Comparison of ENCODE assay signal across 9 cellular contexts in genomic region chr15:34721802-34722795, GRCh38. TPM values are rescaled to one million over a fixed set of nuclear protein-coding genes. Genes with fewer than 3 reads are reported as not detected.
DNase-seq lines count a peak whose midpoint lies in the region; ATAC-seq and TF ChIP-seq lines count a peak whose summit lies in the region.
"Had no signal": no experiment of that assay in that cellular context is flagged by ENCODE, and none has a peak within 500 bp of the region (broad histone marks: within the 10 kb centered on the region; RNA-seq: fewer than 3 reads in every experiment).

No MANE protein-coding gene starts in this region.

- TF ChIP-seq CTCF in RWPE2 (IDR thresholded peaks at IDR 0.05; ENCODE audit: poor library complexity, severe bottlenecking), result peak; percentile 58
- TF ChIP-seq CTCF in foreskin fibroblast (IDR thresholded peaks at IDR 0.05; ENCODE audit: low read depth, low read length), result peak; percentile 15

- H2AK5ac ChIP-seq in neuronal stem cell (ENCODE audit: low read depth, low read length), result no peak overlapping the region

- H2AFZ ChIP-seq in neuronal stem cell (ENCODE audit: low read length), result peak overlapping the region; percentile 88

- 100% methylated on average over 1 of the region's 34 CpGs; no CpG with 5 or more reads in 1 of the 2 donors for WGBS in neuronal stem cell (ENCODE audit: extremely low coverage in 2 of 2, insufficient read length in 2 of 2, insufficient replicate concordance in 1 of 2), 2 donors

- H3K4me1 ChIP-seq in RWPE2 (ENCODE audit: insufficient read depth, poor library complexity, severe bottlenecking) (peaks cover 6% of the 10 kb centered on the region), neuronal stem cell (ENCODE audit: control insufficient read depth in 2 of 2, insufficient read depth in 1 of 2, low read depth in 1 of 2, low read length in 2 of 2) (peaks cover 2 to 14% of the 10 kb centered on the region in 2 donors)

- no peak overlapping the region for H2BK12ac ChIP-seq in neuronal stem cell (ENCODE audit: low read length)

- no peaks in the 10 kb centered on the region for H3K27me3 ChIP-seq in H7 (ENCODE audit: control insufficient read depth, insufficient read depth, low read length)
- no peaks in the 10 kb centered on the region for H3K27me3 ChIP-seq in RWPE2 (ENCODE audit: insufficient read depth, poor library complexity, severe bottlenecking)
- H3K27me3 ChIP-seq in neuronal stem cell (ENCODE audit: control insufficient read depth in 3 of 3, insufficient read depth in 3 of 3, low read depth in 1 of 3, low read length in 3 of 3), result peaks cover 0 to 58% (median 0%) of the 10 kb centered on the region in 3 experiments

- H3K4me3 ChIP-seq in H7 (ENCODE audit: insufficient read depth, low read depth, low read length) (peak overlapping the region; percentile 19), RWPE2 (ENCODE audit: severe bottlenecking) (no peak overlapping the region), foreskin fibroblast (ENCODE audit: low read depth in 1 of 2, low read length in 2 of 2) (peak overlapping the region; percentile 20 to 29), neuronal stem cell (ENCODE audit: low read length in 2 of 2) (peak overlapping the region in 1 of 2 donors; percentile 37)

- no peaks in the 10 kb centered on the region for H3K9me3 ChIP-seq in RWPE2 (ENCODE audit: severe bottlenecking)
- H3K9me3 ChIP-seq in neuronal stem cell (replicated peaks in 1 of 2; ENCODE audit: control insufficient read depth in 2 of 2, insufficient read depth in 1 of 2, low read depth in 1 of 2, low read length in 2 of 2), result no peaks in the 10 kb centered on the region

- no peak overlapping the region for H4K8ac ChIP-seq in neuronal stem cell (ENCODE audit: low read depth, low read length)

- no peaks in the 10 kb centered on the region for H3K79me1 ChIP-seq in neuronal stem cell (ENCODE audit: low read depth, low read length)

- H3K4me2 ChIP-seq in neuronal stem cell (ENCODE audit: insufficient read depth, low read length, poor library complexity, severe bottlenecking), result peak overlapping the region; percentile 41

- H3K4ac ChIP-seq in neuronal stem cell (ENCODE audit: low read length), result no peak overlapping the region

- no peak overlapping the region for H2BK5ac ChIP-seq in neuronal stem cell (ENCODE audit: low read length)

- no peak overlapping the region for H3K27ac Mint-ChIP-seq in stimulated activated naive CD8-positive, alpha-beta T cell treated with anti-CD3 and anti-CD28 coated beads, Interleukin-15, amount 100 ng/mL, for 72 hours

- DNase-seq in H7 (peak; percentile 83), RWPE2 (ENCODE audit: low spot score) (peak; percentile 73), foreskin fibroblast (peak; percentile 49 to 78), neuronal stem cell (ENCODE audit: low spot score) (peak; percentile 75), OCI-M2 (lab: John Stamatoyannopoulos, UW; ENCODE audit: unreplicated experiment) (no peak), NCI-H2029 treated with DMSO at 0.1 percent for 48 hours (lab: John Stamatoyannopoulos, UW) (no peak)
- DNase-seq in stimulated activated naive CD8-positive, alpha-beta T cell treated with anti-CD3 and anti-CD28 coated beads, Interleukin-15, amount 100 ng/mL, for 72 hours, result no peak

- H3K9me3 Mint-ChIP-seq in stimulated activated naive CD8-positive, alpha-beta T cell treated with anti-CD3 and anti-CD28 coated beads, Interleukin-15, amount 100 ng/mL, for 72 hours, result no peaks in the 10 kb centered on the region

- H3K4me3 Mint-ChIP-seq in stimulated activated naive CD8-positive, alpha-beta T cell treated with anti-CD3 and anti-CD28 coated beads, Interleukin-15, amount 100 ng/mL, for 72 hours, result no peak overlapping the region

- H3K23ac ChIP-seq in neuronal stem cell (ENCODE audit: low read depth, low read length, poor library complexity), result no peak overlapping the region

- H3K14ac ChIP-seq in neuronal stem cell (ENCODE audit: low read length), result no peak overlapping the region

- H3K27ac ChIP-seq in RWPE2 (ENCODE audit: poor library complexity, severe bottlenecking) (peak overlapping the region; percentile 33), neuronal stem cell (replicated peaks; ENCODE audit: low read length) (peak overlapping the region; percentile 86)

- H3K36me3 ChIP-seq in H7 (replicated peaks; ENCODE audit: control insufficient read depth, insufficient read depth, low read length) (no peaks in the 10 kb centered on the region), RWPE2 (ENCODE audit: low read depth) (no peaks in the 10 kb centered on the region), neuronal stem cell (replicated peaks in 1 of 2; ENCODE audit: control insufficient read depth in 2 of 2, insufficient read depth in 2 of 2, low read length in 2 of 2) (no peaks in the 10 kb centered on the region)

- H4K91ac ChIP-seq in neuronal stem cell (ENCODE audit: low read depth, low read length, poor library complexity), result no peak overlapping the region

- ATAC-seq in RWPE2 (ENCODE audit: low read depth), result peak; percentile 93
- ATAC-seq in HG02678 (IDR thresholded peaks at IDR 0.05; ENCODE audit: unreplicated experiment), result no peak
- ATAC-seq in stimulated activated naive CD8-positive, alpha-beta T cell treated with anti-CD3 and anti-CD28 coated beads, Interleukin-15, amount 100 ng/mL, for 72 hours, result no peak

- H2BK15ac ChIP-seq in neuronal stem cell (ENCODE audit: low read length), result no peak overlapping the region

- peaks cover 7% of the 10 kb centered on the region for H3K4me1 Mint-ChIP-seq in stimulated activated naive CD8-positive, alpha-beta T cell treated with anti-CD3 and anti-CD28 coated beads, Interleukin-15, amount 100 ng/mL, for 72 hours

- H3K9ac ChIP-seq in neuronal stem cell (ENCODE audit: low read depth, low read length, poor library complexity), result no peak overlapping the region

- H2BK120ac ChIP-seq in neuronal stem cell (ENCODE audit: low read depth, low read length), result no peak overlapping the region

- peaks cover 72% of the 10 kb centered on the region for H3K27me3 Mint-ChIP-seq in stimulated activated naive CD8-positive, alpha-beta T cell treated with anti-CD3 and anti-CD28 coated beads, Interleukin-15, amount 100 ng/mL, for 72 hours

- H3K18ac ChIP-seq in neuronal stem cell (ENCODE audit: low read length), result peak overlapping the region; percentile 44

RNA-seq across cellular contexts. Expression of gene GJD2, which starts 32.7 kb away (rescaled TPM):
- total RNA-seq in H7 (2014; rRNA removed; shearing (Covaris generic)), result 0.07 TPM in 1 of 2 replicates, not detected in the other
- 0.01 TPM for polyA plus RNA-seq in neuronal stem cell (2013, experiment 1 of 2)
- polyA plus RNA-seq in neuronal stem cell (2013, experiment 2 of 2), result not detected
- total RNA-seq: mononuclear cell had no signal

Comparison
In these comparisons a context has a peak if more than half of its experiments do, and no peak if none do; other contexts are left out.
1. DNase-seq: peak in H7 (single experiment), RWPE2 (single experiment), foreskin fibroblast (2 of 2) and neuronal stem cell (single experiment); none in OCI-M2 (single experiment), NCI-H2029 treated with DMSO at 0.1 percent for 48 hours (single experiment) and stimulated activated naive CD8-positive, alpha-beta T cell treated with anti-CD3 and anti-CD28 coated beads, Interleukin-15, amount 100 ng/mL, for 72 hours (0 of 2).